ENCODE assay signal across 8 cellular contexts in the genomic region with DNA sequence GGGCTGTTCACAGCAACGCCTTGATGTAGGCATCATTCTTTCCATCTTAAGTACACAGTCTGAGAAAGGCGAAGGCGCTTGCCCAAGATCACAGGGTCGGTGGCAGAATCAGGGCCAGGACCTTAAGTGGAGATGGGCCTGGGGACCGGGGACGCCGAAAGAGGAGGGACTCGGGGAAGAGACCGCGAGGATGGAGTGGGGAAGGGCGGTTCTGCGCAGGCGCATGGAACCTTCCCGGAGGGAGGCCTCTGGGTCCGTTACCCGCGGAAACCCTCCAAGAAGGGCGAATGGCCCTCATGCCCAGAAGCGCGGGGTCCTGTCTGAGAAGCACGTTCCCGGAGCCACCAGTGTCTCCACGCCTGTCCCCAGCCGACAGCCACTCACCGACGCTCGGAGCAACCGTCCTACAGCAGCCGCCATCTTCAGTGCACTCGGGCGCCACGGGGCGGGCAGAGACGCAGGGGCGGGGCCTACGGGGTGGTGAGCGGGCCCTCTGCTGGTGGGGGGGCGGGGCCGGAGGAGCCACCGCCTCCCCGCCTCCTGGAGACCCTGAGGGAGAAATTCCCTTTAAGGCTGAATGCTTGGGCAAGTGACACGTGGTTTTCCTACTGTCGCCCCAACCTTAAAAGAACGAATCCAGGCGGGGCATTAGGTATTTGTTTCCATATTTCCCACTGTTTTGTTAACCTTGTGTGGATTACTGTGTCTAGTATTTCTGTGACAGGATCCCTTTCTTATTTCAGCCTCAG. TPM values are rescaled to one million over a fixed set of nuclear protein-coding genes. Genes with fewer than 3 reads are reported as not detected.
A peak's percentile ranks its signal among the peaks of the same experiment; 100 is the strongest.
DNase-seq lines count a peak whose midpoint lies in the region; FAIRE-seq and TF ChIP-seq lines count a peak whose summit lies in the region.

A gene (minus strand): TSS at position 442 of the 749 bp plus-strand sequence. CDS start 22 bp downstream, at position 420.

- peak within 1 kb of the TSS; percentile 91 for H2AFZ ChIP-seq in H1 (ENCODE audit: low read length)

- H4K5ac ChIP-seq in H1 (ENCODE audit: insufficient read length, low read depth, low read length), result peak within 1 kb of the TSS; percentile 73

- TF ChIP-seq RAD21 in H1 (IDR thresholded peaks at IDR 0.05 in 1 of 2, conservative IDR thresholded peaks at IDR 0.05 in 1 of 2; ENCODE audit: low read depth in 2 of 2, low read length in 2 of 2), result no peak

- peaks cover 2% of the 10 kb centered on the region; the same call in 1 of the 2 replicates for H3K79me1 ChIP-seq in H1 (ENCODE audit: low read depth, low read length)

- peak within 1 kb of the TSS; percentile 83 for H2BK5ac ChIP-seq in H1 (ENCODE audit: low read depth, low read length)

- POLR2A ChIA-PET in H1 (lab: Charles Lee; ENCODE audit: partially characterized antibody), result interaction anchor here (0.7 to 2.0 kb wide), 6 partner anchors 11 to 1878 kb away, joined by 3 to 8 read pairs (median 4); a partner anchor contains a TSS

- H3K4ac ChIP-seq in H1 (replicated peaks; ENCODE audit: insufficient read length, low read depth, low read length), result peak within 1 kb of the TSS; percentile 64

- H3K4me3 ChIP-seq in H1 (ENCODE audit: extremely low read depth in 1 of 4, insufficient read depth in 2 of 4, low read depth in 3 of 4, low read length in 4 of 4), result peak within 1 kb of the TSS; percentile 86 to 99 (median 92)

- H3K27me3 ChIP-seq in H1 (replicated peaks in 1 of 4; ENCODE audit: control insufficient read depth in 3 of 4, extremely low read depth in 1 of 4, insufficient read depth in 3 of 4, low read length in 3 of 4), result no peaks in the 10 kb centered on the region

- H3K9me3 ChIP-seq in H1 (ENCODE audit: insufficient read depth in 2 of 2, low read depth in 1 of 2, low read length in 1 of 2), result peaks cover 0 to 4% of the 10 kb centered on the region in 2 experiments; a peak in 1 of 4 replicates

- TF ChIP-seq CTCF in GM20000 (IDR thresholded peaks at IDR 0.05; ENCODE audit: extremely low read depth, missing control alignments), result no peak
- TF ChIP-seq CTCF in H1 (IDR thresholded peaks at IDR 0.05; ENCODE audit: control extremely low read depth in 1 of 3, insufficient read depth in 1 of 3, low read depth in 1 of 3, low read length in 3 of 3), result no peak

- FAIRE-seq in H1 (lab: Jason Lieb, UNC), result no peak

- peak within 1 kb of the TSS; percentile 91 for H3K27ac ChIP-seq in H1 (ENCODE audit: low read depth, low read length)

- no peak within 1 kb of the TSS for H2AK5ac ChIP-seq in H1 (ENCODE audit: low read depth, low read length)

- H3K36me3 ChIP-seq in H1 (ENCODE audit: control insufficient read depth in 2 of 4, insufficient read depth in 4 of 4, low read length in 3 of 4), result peaks cover 2 to 32% (median 9%) of the 10 kb centered on the region in 4 experiments; a peak in 4 of 8 replicates

- H3K23ac ChIP-seq in H1 (ENCODE audit: insufficient read length), result no peak within 1 kb of the TSS

- 0 out of 2 replicates have a peak, but pooled peaks cover 2% of the 10 kb centered on the region for H3K23me2 ChIP-seq in H1 (ENCODE audit: low read depth, low read length)

- no peak for TF ChIP-seq EP300 in H1 (IDR thresholded peaks at IDR 0.05; ENCODE audit: borderline replicate concordance in 1 of 2, low read depth in 2 of 2, low read length in 2 of 2)

- H3K79me2 ChIP-seq in H1 (ENCODE audit: control insufficient read depth in 1 of 2, insufficient read depth in 2 of 2, low read length in 2 of 2), result peaks cover 4 to 41% of the 10 kb centered on the region in 2 experiments

- WGBS in H1 (ENCODE audit: extremely low coverage in 1 of 2, insufficient coverage in 1 of 2, insufficient read length in 1 of 2, insufficient replicate concordance in 2 of 2, low coverage in 1 of 2, low lambda C conversion rate in 2 of 2, missing lambda C conversion rate in 1 of 2), 2 experiments, result 1% methylated on average over 42 of the region's 45 CpGs; no CpG with 5 or more reads in 1 of the 2 experiments

- 0 out of 2 replicates have a peak within 1 kb of the TSS, but pooled peaks have one; percentile 21 for H2BK12ac ChIP-seq in H1 (ENCODE audit: low read depth, low read length)

- peak; percentile 92 to 95 for TF ChIP-seq POLR2A in H1 (IDR thresholded peaks at IDR 0.05; ENCODE audit: control extremely low read depth in 1 of 2, low read depth in 2 of 2, low read length in 2 of 2)

- H3K4me2 ChIP-seq in H1 (ENCODE audit: insufficient read depth in 1 of 2, low read depth in 2 of 2, low read length in 2 of 2), result peak within 1 kb of the TSS; percentile 79

- no peak within 1 kb of the TSS for H2BK20ac ChIP-seq in H1 (ENCODE audit: low read length)

- CTCF ChIA-PET in H1 (lab: Charles Lee; ENCODE audit: partially characterized antibody), result interaction anchor here (2.5 kb wide), 1 partner anchor 21 kb away, joined by 13 read pairs; no protein-coding TSS in a partner anchor

- peak within 1 kb of the TSS; percentile 5 for H3K14ac ChIP-seq in H1 (ENCODE audit: insufficient read length)

- H3K56ac ChIP-seq in H1 (replicated peaks; ENCODE audit: insufficient read length, low read depth, low read length), result peak within 1 kb of the TSS; percentile 20

- H4K20me1 ChIP-seq in H1 (replicated peaks in 1 of 2; ENCODE audit: control insufficient read depth in 1 of 2, insufficient read depth in 2 of 2, low read length in 2 of 2), result no peaks in the 10 kb centered on the region

- no peak within 1 kb of the TSS for H2BK120ac ChIP-seq in H1 (replicated peaks; ENCODE audit: low read depth, low read length)

- H3K4me1 ChIP-seq in H1 (replicated peaks in 1 of 4; ENCODE audit: control insufficient read depth in 3 of 4, insufficient read depth in 4 of 4, low read length in 3 of 4), result peaks cover 0 to 3% (median 2%) of the 10 kb centered on the region in 4 experiments; a peak in 4 of 7 replicates

- H3K18ac ChIP-seq in H1 (ENCODE audit: extremely low read depth, low read length), result peak within 1 kb of the TSS; percentile 88

- H3K9ac ChIP-seq in H1 (replicated peaks in 1 of 4; ENCODE audit: extremely low read depth in 1 of 4, low read depth in 3 of 4, low read length in 3 of 4), result peak within 1 kb of the TSS; percentile 88 to 94 (median 91)

- no peak within 1 kb of the TSS for H2BK15ac ChIP-seq in H1 (ENCODE audit: low read length)

- H4K8ac ChIP-seq in H1 (ENCODE audit: extremely low read depth, insufficient read depth, low read length), result peak within 1 kb of the TSS; percentile 90

- H4K91ac ChIP-seq in H1 (replicated peaks; ENCODE audit: insufficient read length, low read length), result peak within 1 kb of the TSS; percentile 95

- DNase-seq in COLO668 (lab: John Stamatoyannopoulos, UW; ENCODE audit: unreplicated experiment), result peak; percentile 90
- peak; percentile 94 for DNase-seq in GM20000 (ENCODE audit: low spot score)
- peak; percentile 86 for DNase-seq in HT1080 (ENCODE audit: low read depth)
- DNase-seq in NOMO-1 (lab: John Stamatoyannopoulos, UW; ENCODE audit: unreplicated experiment in 2 of 2), result peak; percentile 83 to 92
- peak; percentile 86 to 89 for DNase-seq in activated CD8-positive, alpha-beta memory T cell treated with anti-CD3 and anti-CD28 coated beads for 4 hours (ENCODE audit: low read depth in 2 of 2)
- peak; percentile 64 to 96 for DNase-seq in H1 (ENCODE audit: low read depth in 1 of 2, low spot score in 2 of 2)
- peak; percentile 96 for DNase-seq in mesenteric fat pad (ENCODE audit: low spot score)
- DNase-seq in stimulated activated CD8-positive, alpha-beta memory T cell treated with anti-CD3 and anti-CD28 coated beads, Interleukin-15, amount 100 ng/mL, for 4 hours (ENCODE audit: low read depth in 2 of 2), result peak; percentile 86 to 87

TF ChIP-seq in H1, 55 proteins besides CTCF, POLR2A, EP300 and RAD21 (continues in another document):
- TF ChIP-seq GTF2F1 (IDR thresholded peaks at IDR 0.05; ENCODE audit: borderline replicate concordance, low read depth, low read length) (peak; percentile 42; the same call in 1 of the 2 replicates), CREB1 (IDR thresholded peaks at IDR 0.05) (peak; percentile 37; the same call in 1 of the 2 replicates), ASH2L (IDR thresholded peaks at IDR 0.05; ENCODE audit: low read length) (peak; percentile 98), SIN3A (conservative IDR thresholded peaks at IDR 0.05 in 1 of 2, IDR thresholded peaks at IDR 0.05 in 1 of 2; ENCODE audit: low read depth in 1 of 2, low read length in 2 of 2) (0 out of 4 replicates have a peak, but pooled peaks of 1 of the 2 experiments have one; percentile 38), YY1 (IDR thresholded peaks at IDR 0.05; ENCODE audit: low read depth, low read length) (peak; percentile 95), TEAD4 (IDR thresholded peaks at IDR 0.05; ENCODE audit: low read depth, low read length) (0 out of 2 replicates have a peak, but pooled peaks have one; percentile 4), KDM4A (IDR thresholded peaks at IDR 0.05; ENCODE audit: low read depth, low read length, severe bottlenecking) (peak; percentile 80), HDAC6 (IDR thresholded peaks at IDR 0.05; ENCODE audit: low read depth, low read length) (no peak), TAF7 (optimal IDR thresholded peaks at IDR 0.05; ENCODE audit: borderline replicate concordance, low read depth, low read length) (peak; percentile 64)
- TF ChIP-seq, protein P1, sequence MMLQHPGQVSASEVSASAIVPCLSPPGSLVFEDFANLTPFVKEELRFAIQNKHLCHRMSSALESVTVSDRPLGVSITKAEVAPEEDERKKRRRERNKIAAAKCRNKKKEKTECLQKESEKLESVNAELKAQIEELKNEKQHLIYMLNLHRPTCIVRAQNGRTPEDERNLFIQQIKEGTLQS (IDR thresholded peaks at IDR 0.05; ENCODE audit: insufficient read depth, low read depth, low read length), result no peak
- TF ChIP-seq, protein P2, sequence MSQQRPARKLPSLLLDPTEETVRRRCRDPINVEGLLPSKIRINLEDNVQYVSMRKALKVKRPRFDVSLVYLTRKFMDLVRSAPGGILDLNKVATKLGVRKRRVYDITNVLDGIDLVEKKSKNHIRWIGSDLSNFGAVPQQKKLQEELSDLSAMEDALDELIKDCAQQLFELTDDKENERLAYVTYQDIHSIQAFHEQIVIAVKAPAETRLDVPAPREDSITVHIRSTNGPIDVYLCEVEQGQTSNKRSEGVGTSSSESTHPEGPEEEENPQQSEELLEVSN (IDR thresholded peaks at IDR 0.05), result peak; percentile 2; the same call in 1 of the 2 replicates

RNA-seq across cellular contexts. Expression of the gene that starts here (rescaled TPM):
- total RNA-seq in HT1080 (2014; rRNA removed; shearing (Covaris generic)), result 269 and 341 TPM in 2 replicates
- 304 and 316 TPM in 2 replicates for polyA plus RNA-seq in HT1080 (2015; cell fraction: cytosol; rRNA removed)
- 222 and 241 TPM in 2 replicates for polyA plus RNA-seq in HT1080 (2015; cell fraction: nucleus; rRNA removed)
- 194 and 208 TPM in 2 replicates for total RNA-seq in H1 (2021; fragmentation: NEBNext Ultra II Directional; extraction: Animal tissue kit (Norgen Biotek cat#: 25700))
- polyA plus RNA-seq in H1 (2011; rRNA removed), result 112 and 201 TPM in 2 replicates
- polyA plus RNA-seq in H1 (2011; cell fraction: cytosol; rRNA removed), result 259 TPM
- polyA plus RNA-seq in H1 (2011; cell fraction: nucleus; rRNA removed), result 167 TPM
- 178 to 208 TPM (median 187 TPM) in 4 replicates for polyA plus RNA-seq in H1 (2012, experiment 1 of 2)
- 30.6 TPM for polyA plus RNA-seq in H1 (2012, experiment 2 of 2)
- polyA plus RNA-seq in H1 (2013, experiment 1 of 2), result 123 TPM
- 123 TPM for polyA plus RNA-seq in H1 (2013, experiment 2 of 2)
- polyA minus RNA-seq in H1 (2011; rRNA and poly(A)+ RNA removed), result 298 and 349 TPM in 2 replicates
- polyA minus RNA-seq in H1 (2011; cell fraction: cytosol; rRNA and poly(A)+ RNA removed), result 93.4 TPM
- 83.8 TPM for polyA minus RNA-seq in H1 (2011; cell fraction: nucleus; rRNA and poly(A)+ RNA removed)
- 141 TPM for total RNA-seq in mesenteric fat pad

Comparison
In these comparisons a context has a peak if more than half of its experiments do, and no peak if none do; other contexts are left out.
1. Peak in every context shown above with its lines: DNase-seq, H3K4me3 ChIP-seq and H3K27ac ChIP-seq.